Comparison of ENCODE assay signal across 8 cellular contexts in the genomic region with DNA sequence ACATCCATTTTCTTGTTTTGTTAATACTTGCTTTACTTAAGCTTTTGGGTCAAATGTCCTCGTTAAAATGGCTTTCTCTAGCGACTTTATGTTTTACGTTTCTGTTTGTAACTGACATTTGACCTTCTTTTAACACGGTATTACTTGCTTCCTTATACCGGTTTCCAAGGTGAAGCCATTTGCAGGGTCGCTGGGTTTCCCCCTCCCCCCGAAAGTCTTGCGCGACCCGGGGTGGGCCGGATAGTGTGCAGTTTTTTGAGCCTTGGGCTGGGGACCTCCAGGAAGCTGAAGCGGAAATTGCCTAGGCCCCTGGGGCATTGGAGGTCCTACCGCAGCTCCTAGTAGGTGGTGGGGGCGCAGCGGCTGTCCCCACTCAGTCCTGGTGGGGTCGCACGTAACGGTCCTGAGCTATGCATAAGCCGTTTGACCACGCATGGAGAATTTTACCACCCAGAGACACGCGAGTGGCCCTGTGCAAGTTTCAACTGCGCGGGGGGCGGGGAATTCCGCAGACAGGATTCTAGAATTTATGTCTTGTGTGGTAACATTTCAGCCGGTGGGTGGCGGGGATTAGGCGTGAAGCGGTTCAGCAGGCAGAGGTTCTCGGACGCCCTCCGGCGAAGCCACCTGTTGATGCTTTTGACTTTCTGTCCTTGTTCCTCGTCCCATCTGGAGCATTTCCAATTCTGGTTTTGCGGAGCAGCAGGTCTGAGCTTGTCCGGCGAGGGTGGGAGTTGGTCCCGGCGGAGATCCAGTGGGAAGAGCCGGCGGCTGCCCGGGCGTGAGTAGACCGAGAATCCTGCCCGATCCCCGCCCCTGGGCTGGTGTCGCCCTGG. TPM values are rescaled to one million over a fixed set of nuclear protein-coding genes. Genes with fewer than 3 reads are reported as not detected.
DNase-seq lines count a peak whose midpoint lies in the region; ATAC-seq and TF ChIP-seq lines count a peak whose summit lies in the region.

No MANE protein-coding gene starts in this region.

- peak; percentile 46 for TF ChIP-seq CTCF in kidney epithelial cell (IDR thresholded peaks at IDR 0.05; ENCODE audit: insufficient read depth, low read length, poor library complexity, severe bottlenecking)

- H3K36me3 ChIP-seq in kidney epithelial cell (ENCODE audit: control insufficient read depth, insufficient read depth, low read length) = no peaks in the 10 kb centered on the region

- DNase-seq in NCI-H2196 (lab: John Stamatoyannopoulos, UW; ENCODE audit: unreplicated experiment) (peak; percentile 61), NCI-H2196 treated with DMSO at 0.1 percent for 48 hours (lab: John Stamatoyannopoulos, UW; ENCODE audit: unreplicated experiment) (no peak), NCI-H2029 treated with DMSO at 0.1 percent for 48 hours (lab: John Stamatoyannopoulos, UW) (peak; percentile 8), kidney epithelial cell (ENCODE audit: low read depth) (no peak)
- DNase-seq in activated CD4-positive, CD25-positive, alpha-beta regulatory T cell (lab: John Stamatoyannopoulos, UW) = peak; percentile 59 to 78 (median 72)
- peak; percentile 80 for DNase-seq in central memory CD4-positive, alpha-beta T cell
- DNase-seq in stimulated activated CD4-positive, alpha-beta T cell treated with anti-CD3 and anti-CD28 coated beads, Interleukin-1b, Interleukin-23, amount 100 ng/mL, for 48 hours = peak; percentile 87

- peak overlapping the region; percentile 69 for H3K4me3 ChIP-seq in kidney epithelial cell (ENCODE audit: low read depth, low read length)

- ATAC-seq in HG02840 (IDR thresholded peaks at IDR 0.05; ENCODE audit: low FRiP score, unreplicated experiment) = peak; percentile 44

- H3K27me3 ChIP-seq in kidney epithelial cell (ENCODE audit: control insufficient read depth, insufficient read depth, low read length) = no peaks in the 10 kb centered on the region

RNA-seq across cellular contexts. Expression of gene CFLAR, which starts 2.4 kb away (rescaled TPM):
- total RNA-seq in kidney epithelial cell = 98.4 and 99.7 TPM in 2 replicates

RNA-seq across cellular contexts. Expression of gene NDUFB3, which starts 46.5 kb away (rescaled TPM):
- total RNA-seq in kidney epithelial cell = 37.7 and 59.0 TPM in 2 replicates

RNA-seq across cellular contexts. Expression of gene HYCC2, which starts 46.9 kb away (rescaled TPM):
- 6.9 and 7.3 TPM in 2 replicates for total RNA-seq in kidney epithelial cell

Comparison
In these comparisons a context has a peak if more than half of its experiments do, and no peak if none do; other contexts are left out.
1. DNase-seq: peak in NCI-H2196 (single experiment), NCI-H2029 treated with DMSO at 0.1 percent for 48 hours (single experiment), activated CD4-positive, CD25-positive, alpha-beta regulatory T cell (4 of 4), central memory CD4-positive, alpha-beta T cell (single experiment) and stimulated activated CD4-positive, alpha-beta T cell treated with anti-CD3 and anti-CD28 coated beads, Interleukin-1b, Interleukin-23, amount 100 ng/mL, for 48 hours (single experiment); none in NCI-H2196 treated with DMSO at 0.1 percent for 48 hours (single experiment) and kidney epithelial cell (single experiment).